Comparison of ENCODE assay signal across 37 cellular contexts in genomic region chr3:181025204-181025603, GRCh38.
"Had no signal": no experiment of that assay in that cellular context is flagged by ENCODE, and none has a peak within 500 bp of the region (broad histone marks: within the 10 kb centered on the region; RNA-seq: fewer than 3 reads in every experiment).

No MANE protein-coding gene starts in this region.

- H3K36me3 Mint-ChIP-seq: activated naive CD4-positive, alpha-beta T cell treated with anti-CD3 and anti-CD28 coated beads, Interleukin-2, amount 10 ng/mL, durations not matched to agents 7 days and 5 days; activated naive CD8-positive, alpha-beta T cell treated with anti-CD3 and anti-CD28 coated beads, Interleukin-2, amount 10 ng/mL, durations not matched to agents 7 days and 5 days; brain had no signal

- H3K27me3 Mint-ChIP-seq: activated naive CD4-positive, alpha-beta T cell treated with anti-CD3 and anti-CD28 coated beads, Interleukin-2, amount 10 ng/mL, durations not matched to agents 7 days and 5 days; activated naive CD4-positive, alpha-beta T cell treated with anti-CD3 and anti-CD28 coated beads, Interleukin-2, amount 50 U/mL, for 24 hours; activated naive CD8-positive, alpha-beta T cell; activated naive CD8-positive, alpha-beta T cell treated with anti-CD3 and anti-CD28 coated beads for 36 hours; activated naive CD8-positive, alpha-beta T cell treated with anti-CD3 and anti-CD28 coated beads, Interleukin-2, amount 10 ng/mL, durations not matched to agents 7 days and 5 days; activated naive CD8-positive, alpha-beta T cell treated with anti-CD3 and anti-CD28 coated beads, Interleukin-2, amount 50 U/mL, for 24 hours; activated T-cell treated with anti-CD3 and anti-CD28 coated beads, Interleukin-2, amount 50 U/mL, for 24 hours; activated T-helper 17 cell treated with anti-CD3 and anti-CD28 coated beads, Interleukin-2, amount 50 U/mL, for 72 hours; central memory CD8-positive, alpha-beta T cell had no signal

- H3K9me3 Mint-ChIP-seq: activated T-helper 2 cell treated with anti-CD3 and anti-CD28 coated beads, Interferon-gamma antibody, Interleukin-2, Interleukin-4, amounts not matched to agents 10 μg/mL and 5 μg/mL and 100 μg/mL, durations not matched to agents 14 hours and 24 hours and 36 hours had no signal

- H3K27ac ChIP-seq: adrenal gland, ascending aorta, body of pancreas, brain microvascular endothelial cell, breast epithelium, cardiac muscle cell had no signal

- H3K4me3 ChIP-seq: adrenal gland, ascending aorta, body of pancreas, breast epithelium, cardiac muscle cell had no signal

- H3K9me3 ChIP-seq: adrenal gland had no signal

- H3K4me3 Mint-ChIP-seq: activated naive CD4-positive, alpha-beta T cell treated with anti-CD3 and anti-CD28 coated beads for 36 hours; activated naive CD4-positive, alpha-beta T cell treated with anti-CD3 and anti-CD28 coated beads, Interleukin-2, amount 10 ng/mL, durations not matched to agents 7 days and 5 days; activated naive CD4-positive, alpha-beta T cell treated with anti-CD3 and anti-CD28 coated beads, Interleukin-2, amount 50 U/mL, for 24 hours; activated naive CD8-positive, alpha-beta T cell; activated naive CD8-positive, alpha-beta T cell treated with anti-CD3 and anti-CD28 coated beads for 36 hours; activated naive CD8-positive, alpha-beta T cell treated with anti-CD3 and anti-CD28 coated beads, Interleukin-2, amount 10 ng/mL, durations not matched to agents 7 days and 5 days; activated naive CD8-positive, alpha-beta T cell treated with anti-CD3 and anti-CD28 coated beads, Interleukin-2, amount 50 U/mL, for 24 hours; activated T-cell treated with anti-CD3 and anti-CD28 coated beads, Interleukin-2, amount 50 U/mL, for 24 hours; activated T-cell treated with anti-CD3 and anti-CD28 coated beads, Interleukin-2, amount 50 U/mL, for 4 hours; activated T-cell treated with anti-CD3 and anti-CD28 coated beads, Interleukin-2, amount 50 U/mL, for 72 hours; activated T-helper 1 cell treated with anti-CD3 and anti-CD28 coated beads, Interleukin-12 subunit alpha, Interleukin-12 subunit beta, Interleukin-2, Interleukin-4 antibody, amounts not matched to agents 30 ng/mL and 10 ng/mL and 1 ng/mL, durations not matched to agents 14 hours and 24 hours and 36 hours; activated T-helper 17 cell treated with anti-CD3 and anti-CD28 coated beads, Interleukin-2, amount 50 U/mL, for 72 hours; brain; central memory CD8-positive, alpha-beta T cell had no signal

- DNase-seq: activated effector memory CD4-positive, alpha-beta T cell treated with anti-CD3 and anti-CD28 coated beads, Interleukin-2, amount 50 U/mL, for 16 hours; activated gamma-delta T cell; activated gamma-delta T cell treated with Interleukin-2 at 50 U/mL for 16 hours; activated naive CD4-positive, alpha-beta T cell; activated naive CD4-positive, alpha-beta T cell treated with anti-CD3 and anti-CD28 coated beads for 36 hours; activated naive CD4-positive, alpha-beta T cell treated with anti-CD3 and anti-CD28 coated beads, Interleukin-2, amount 10 ng/mL, durations not matched to agents 7 days and 5 days; activated naive CD4-positive, alpha-beta T cell treated with anti-CD3 and anti-CD28 coated beads, Interleukin-2, amount 50 U/mL, for 16 hours; activated naive CD4-positive, alpha-beta T cell treated with Interleukin-2 at 50 U/mL for 16 hours; activated naive CD8-positive, alpha-beta T cell treated with anti-CD3 and anti-CD28 coated beads for 36 hours; activated naive CD8-positive, alpha-beta T cell treated with anti-CD3 and anti-CD28 coated beads, Interleukin-2, amount 10 ng/mL, durations not matched to agents 7 days and 5 days; activated naive CD8-positive, alpha-beta T cell treated with anti-CD3 and anti-CD28 coated beads, Interleukin-2, amount 50 U/mL, for 24 hours; activated T-cell treated with anti-CD3 and anti-CD28 coated beads, Interleukin-2, amount 50 U/mL, for 1 hour; activated T-cell treated with anti-CD3 and anti-CD28 coated beads, Interleukin-2, amount 50 U/mL, for 24 hours; activated T-cell treated with anti-CD3 and anti-CD28 coated beads, Interleukin-2, amount 50 U/mL, for 4 hours; activated T-cell treated with anti-CD3 and anti-CD28 coated beads, Interleukin-2, amount 50 U/mL, for 48 hours; activated T-cell treated with anti-CD3 and anti-CD28 coated beads, Interleukin-2, amount 50 U/mL, for 72 hours; adrenal gland; amniotic stem cell; amygdala; anterior cingulate cortex; aorta; body of pancreas; brain microvascular endothelial cell; caudate nucleus; central memory CD4-positive, alpha-beta T cell; cerebellar nuclear complex had no signal

- H3K4me1 Mint-ChIP-seq: activated naive CD4-positive, alpha-beta T cell treated with anti-CD3 and anti-CD28 coated beads, Interleukin-2, amount 10 ng/mL, durations not matched to agents 7 days and 5 days; activated naive CD4-positive, alpha-beta T cell treated with anti-CD3 and anti-CD28 coated beads, Interleukin-2, amount 50 U/mL, for 24 hours; activated naive CD8-positive, alpha-beta T cell treated with anti-CD3 and anti-CD28 coated beads for 36 hours; activated naive CD8-positive, alpha-beta T cell treated with anti-CD3 and anti-CD28 coated beads, Interleukin-2, amount 10 ng/mL, durations not matched to agents 7 days and 5 days; activated naive CD8-positive, alpha-beta T cell treated with anti-CD3 and anti-CD28 coated beads, Interleukin-2, amount 50 U/mL, for 24 hours; activated T-helper 17 cell treated with anti-CD3 and anti-CD28 coated beads, Interleukin-2, amount 50 U/mL, for 72 hours; brain; central memory CD8-positive, alpha-beta T cell had no signal

- H3K27ac Mint-ChIP-seq: activated naive CD4-positive, alpha-beta T cell treated with anti-CD3 and anti-CD28 coated beads for 36 hours; activated naive CD4-positive, alpha-beta T cell treated with anti-CD3 and anti-CD28 coated beads, Interleukin-2, amount 10 ng/mL, durations not matched to agents 7 days and 5 days; activated naive CD4-positive, alpha-beta T cell treated with anti-CD3 and anti-CD28 coated beads, Interleukin-2, amount 50 U/mL, for 24 hours; activated naive CD4-positive, alpha-beta T cell treated with anti-CD3 and anti-CD28 coated beads, Interleukin-2, amount 50 U/mL, for 72 hours; activated naive CD8-positive, alpha-beta T cell; activated naive CD8-positive, alpha-beta T cell treated with anti-CD3 and anti-CD28 coated beads for 36 hours; activated naive CD8-positive, alpha-beta T cell treated with anti-CD3 and anti-CD28 coated beads, Interleukin-2, amount 10 ng/mL, durations not matched to agents 7 days and 5 days; activated naive CD8-positive, alpha-beta T cell treated with anti-CD3 and anti-CD28 coated beads, Interleukin-2, amount 50 U/mL, for 24 hours; activated T-cell treated with anti-CD3 and anti-CD28 coated beads, Interleukin-2, amount 50 U/mL, for 24 hours; activated T-cell treated with anti-CD3 and anti-CD28 coated beads, Interleukin-2, amount 50 U/mL, for 72 hours; activated T-helper 1 cell treated with anti-CD3 and anti-CD28 coated beads, Interleukin-12 subunit alpha, Interleukin-12 subunit beta, Interleukin-2, Interleukin-4 antibody, amounts not matched to agents 30 ng/mL and 10 ng/mL and 1 ng/mL, durations not matched to agents 14 hours and 24 hours and 36 hours; activated T-helper 17 cell treated with anti-CD3 and anti-CD28 coated beads, Interleukin-2, amount 50 U/mL, for 72 hours; activated T-helper 2 cell treated with anti-CD3 and anti-CD28 coated beads, Interferon-gamma antibody, Interleukin-2, Interleukin-4, amounts not matched to agents 10 μg/mL and 5 μg/mL and 100 μg/mL, durations not matched to agents 14 hours and 24 hours and 36 hours; brain had no signal

- H3K4me1 ChIP-seq: adrenal gland, ascending aorta, body of pancreas, breast epithelium had no signal

- H3K36me3 ChIP-seq: adrenal gland, ascending aorta, brain microvascular endothelial cell, breast epithelium, cardiac muscle cell had no signal
